ENCODE assay signal across 22 cellular contexts in genomic region chr11:66231561-66231960, GRCh38. TPM values are rescaled to one million over a fixed set of nuclear protein-coding genes. Genes with fewer than 3 reads are reported as not detected.
DNase-seq lines count a peak whose midpoint lies in the region; ATAC-seq and TF ChIP-seq lines count a peak whose summit lies in the region.
"Had no signal": no experiment of that assay in that cellular context is flagged by ENCODE, and none has a peak within 500 bp of the region (broad histone marks: within the 10 kb centered on the region; RNA-seq: fewer than 3 reads in every experiment).

No MANE protein-coding gene starts in this region.

- peak overlapping the region; percentile 19 for H3K27ac Mint-ChIP-seq in activated naive CD8-positive, alpha-beta T cell
- no peak overlapping the region for H3K27ac Mint-ChIP-seq in activated naive CD8-positive, alpha-beta T cell treated with anti-CD3 and anti-CD28 coated beads, Interleukin-2, amount 50 U/mL, for 24 hours
- H3K27ac Mint-ChIP-seq in type B pancreatic cell: no peak overlapping the region
- H3K27ac Mint-ChIP-seq: activated T-helper 2 cell treated with anti-CD3 and anti-CD28 coated beads, Interferon-gamma antibody, Interleukin-2, Interleukin-4, amounts not matched to agents 10 μg/mL and 5 μg/mL and 100 μg/mL, durations not matched to agents 14 hours and 24 hours and 36 hours; CD8-positive, alpha-beta T cell; natural killer cell had no signal

- no peaks in the 10 kb centered on the region for H3K9me3 ChIP-seq in osteoblast (ENCODE audit: low read depth, low read length)
- H3K9me3 ChIP-seq: gastrocnemius medialis, tibial nerve had no signal

- peaks cover 3% of the 10 kb centered on the region for H3K36me3 Mint-ChIP-seq in activated naive CD8-positive, alpha-beta T cell
- peaks cover 13% of the 10 kb centered on the region for H3K36me3 Mint-ChIP-seq in activated naive CD8-positive, alpha-beta T cell treated with anti-CD3 and anti-CD28 coated beads, Interleukin-2, amount 50 U/mL, for 24 hours (ENCODE audit: low read depth)
- H3K36me3 Mint-ChIP-seq in type B pancreatic cell: peaks cover 20% of the 10 kb centered on the region

- H3K9me3 Mint-ChIP-seq in activated naive CD8-positive, alpha-beta T cell (ENCODE audit: low read depth): no peaks in the 10 kb centered on the region
- no peaks in the 10 kb centered on the region for H3K9me3 Mint-ChIP-seq in activated naive CD8-positive, alpha-beta T cell treated with anti-CD3 and anti-CD28 coated beads, Interleukin-2, amount 50 U/mL, for 24 hours
- no peaks in the 10 kb centered on the region for H3K9me3 Mint-ChIP-seq in type B pancreatic cell
- H3K9me3 Mint-ChIP-seq: activated T-helper 2 cell treated with anti-CD3 and anti-CD28 coated beads, Interferon-gamma antibody, Interleukin-2, Interleukin-4, amounts not matched to agents 10 μg/mL and 5 μg/mL and 100 μg/mL, durations not matched to agents 14 hours and 24 hours and 36 hours; CD8-positive, alpha-beta T cell; natural killer cell had no signal

- H2AFZ ChIP-seq in osteoblast (ENCODE audit: low read length): no peak overlapping the region
- H2AFZ ChIP-seq: GM23248 had no signal

- H3K4me2 ChIP-seq in osteoblast (ENCODE audit: insufficient read depth, low read length): no peak overlapping the region

- H3K4me1 Mint-ChIP-seq in activated naive CD8-positive, alpha-beta T cell (ENCODE audit: low read depth): no peaks in the 10 kb centered on the region
- no peaks in the 10 kb centered on the region for H3K4me1 Mint-ChIP-seq in activated naive CD8-positive, alpha-beta T cell treated with anti-CD3 and anti-CD28 coated beads, Interleukin-2, amount 50 U/mL, for 24 hours
- no peaks in the 10 kb centered on the region for H3K4me1 Mint-ChIP-seq in type B pancreatic cell (ENCODE audit: unreplicated experiment)
- H3K4me1 Mint-ChIP-seq: natural killer cell had no signal

- no peak overlapping the region for H3K4me3 Mint-ChIP-seq in activated naive CD8-positive, alpha-beta T cell
- H3K4me3 Mint-ChIP-seq in activated naive CD8-positive, alpha-beta T cell treated with anti-CD3 and anti-CD28 coated beads, Interleukin-2, amount 50 U/mL, for 24 hours: no peak overlapping the region
- no peak overlapping the region for H3K4me3 Mint-ChIP-seq in type B pancreatic cell
- H3K4me3 Mint-ChIP-seq: CD8-positive, alpha-beta T cell; natural killer cell had no signal

- no peaks in the 10 kb centered on the region for H3K27me3 Mint-ChIP-seq in activated naive CD8-positive, alpha-beta T cell
- no peaks in the 10 kb centered on the region for H3K27me3 Mint-ChIP-seq in activated naive CD8-positive, alpha-beta T cell treated with anti-CD3 and anti-CD28 coated beads, Interleukin-2, amount 50 U/mL, for 24 hours
- no peaks in the 10 kb centered on the region for H3K27me3 Mint-ChIP-seq in type B pancreatic cell

- no peak for DNase-seq in activated naive CD8-positive, alpha-beta T cell treated with anti-CD3 and anti-CD28 coated beads, Interleukin-2, amount 50 U/mL, for 24 hours
- DNase-seq in NCI-H1417 treated with DMSO at 0.1 percent for 48 hours (lab: John Stamatoyannopoulos, UW): peak; percentile 91
- peak; percentile 33 for DNase-seq in NCI-H774 (lab: John Stamatoyannopoulos, UW)
- DNase-seq in osteoblast (ENCODE audit: insufficient read length, low spot score, missing footprints): peak; percentile 77
- no peak for DNase-seq in type B pancreatic cell (ENCODE audit: extremely low spot score, unreplicated experiment)
- DNase-seq: activated CD4-positive, CD25-positive, alpha-beta regulatory T cell; amniotic stem cell; CD8-positive, alpha-beta T cell; gastrocnemius medialis; GM23248; natural killer cell; NCI-H1694 treated with DMSO at 0.1 percent for 48 hours; NCI-H526; posterior cingulate gyrus; SIG-M5; stimulated activated naive CD4-positive, alpha-beta T cell treated with Interleukin-2 at 50 U/mL for 16 hours had no signal

- ATAC-seq in activated naive CD8-positive, alpha-beta T cell treated with anti-CD3 and anti-CD28 coated beads, Interleukin-2, amount 50 U/mL, for 24 hours: no peak
- no peak for ATAC-seq in GM18907 (IDR thresholded peaks at IDR 0.05; ENCODE audit: unreplicated experiment)
- no peak for ATAC-seq in HG02763 (IDR thresholded peaks at IDR 0.05; ENCODE audit: unreplicated experiment)
- ATAC-seq: CD8-positive, alpha-beta T cell; gastrocnemius medialis; HepG2; natural killer cell had no signal

- no peak for TF ChIP-seq CTCF in osteoblast (IDR thresholded peaks at IDR 0.05; ENCODE audit: extremely low read depth, low read depth, low read length)
- no peak for TF ChIP-seq CTCF in type B pancreatic cell (conservative IDR thresholded peaks at IDR 0.05)

- H4K20me1 ChIP-seq in osteoblast (ENCODE audit: insufficient read depth, low read length): no peaks in the 10 kb centered on the region

- no peaks in the 10 kb centered on the region for H3K27me3 ChIP-seq in osteoblast (ENCODE audit: insufficient read depth, low read length)
- H3K27me3 ChIP-seq: gastrocnemius medialis, tibial nerve had no signal

- H3K36me3 ChIP-seq in osteoblast (ENCODE audit: insufficient read depth, low read length): peaks cover 68% of the 10 kb centered on the region

- H3K4me1 ChIP-seq in osteoblast (ENCODE audit: insufficient read depth, low read length): no peaks in the 10 kb centered on the region
- H3K4me1 ChIP-seq: gastrocnemius medialis, tibial nerve had no signal

- H3K4me3 ChIP-seq in osteoblast (ENCODE audit: insufficient read depth, low read length): no peak overlapping the region
- H3K4me3 ChIP-seq: gastrocnemius medialis, GM23248, tibial nerve had no signal

- no peaks in the 10 kb centered on the region for H3K79me2 ChIP-seq in osteoblast (ENCODE audit: insufficient read depth, low read length)

- H3K27ac ChIP-seq in osteoblast (ENCODE audit: low read depth, low read length): no peak overlapping the region
- H3K27ac ChIP-seq: gastrocnemius medialis, GM23248, tibial nerve had no signal

RNA-seq across cellular contexts. Expression of gene KLC2, which starts 25.9 kb away (rescaled TPM):
- total RNA-seq in osteoblast (21.7 and 33.9 TPM in 2 replicates), type B pancreatic cell (ENCODE audit: low replicate concordance) (31.1 and 49.6 TPM in 2 replicates)

RNA-seq across cellular contexts. Expression of gene RAB1B, which starts 36.9 kb away (rescaled TPM):
- total RNA-seq in osteoblast (75.3 and 75.4 TPM in 2 replicates), type B pancreatic cell (ENCODE audit: low replicate concordance) (96.4 and 122 TPM in 2 replicates)

RNA-seq across cellular contexts. Expression of gene CNIH2, which starts 46.4 kb away (rescaled TPM):
- total RNA-seq in osteoblast (under 0.01 TPM in 1 of 2 replicates, not detected in the other), type B pancreatic cell (ENCODE audit: low replicate concordance) (21.3 and 23.2 TPM in 2 replicates)
- total RNA-seq: gastrocnemius medialis, tibial nerve had no signal

RNA-seq across cellular contexts. Expression of gene YIF1A, which starts 57.4 kb away (rescaled TPM):
- total RNA-seq in osteoblast: 165 and 182 TPM in 2 replicates
- 87.0 and 133 TPM in 2 replicates for total RNA-seq in type B pancreatic cell (ENCODE audit: low replicate concordance)

Comparison
In these comparisons a context has a peak if more than half of its experiments do, and no peak if none do; other contexts are left out.
1. DNase-seq: peak in NCI-H1417 treated with DMSO at 0.1 percent for 48 hours (single experiment), NCI-H774 (single experiment) and osteoblast (single experiment); none in activated naive CD8-positive, alpha-beta T cell treated with anti-CD3 and anti-CD28 coated beads, Interleukin-2, amount 50 U/mL, for 24 hours (single experiment) and type B pancreatic cell (single experiment).
2. RNA of gene CNIH2, which starts 46.4 kb away (total RNA-seq): 21.3 to 23.2 TPM in type B pancreatic cell; under 0.01 TPM in osteoblast; every median in the first group is over 10 times any median in the second.